Comparison of ENCODE assay signal across 16 cellular contexts in genomic region chr6:17630511-17631073, GRCh38. TPM values are rescaled to one million over a fixed set of nuclear protein-coding genes. Genes with fewer than 3 reads are reported as not detected.
A peak's percentile ranks its signal among the peaks of the same experiment; 100 is the strongest.
DNase-seq lines count a peak whose midpoint lies in the region; ATAC-seq lines count a peak whose summit lies in the region.
"Had no signal": no experiment of that assay in that cellular context is flagged by ENCODE, and none has a peak within 500 bp of the region (broad histone marks: within the 10 kb centered on the region; RNA-seq: fewer than 3 reads in every experiment).

No MANE protein-coding gene starts in this region.

- no peak for DNase-seq in activated CD4-positive, alpha-beta memory T cell treated with anti-CD3 and anti-CD28 coated beads, Interleukin-2, amount 10 ng/mL, durations not matched to agents 7 days and 5 days
- no peak for DNase-seq in activated CD4-positive, alpha-beta memory T cell treated with anti-CD3 and anti-CD28 coated beads for 36 hours
- DNase-seq in adipocyte (ENCODE audit: low read depth) (peak; percentile 53), left lobe of liver (ENCODE audit: low spot score) (peak; percentile 66), sciatic nerve (ENCODE audit: low spot score) (no peak), DMS153 treated with DMSO at 0.1 percent for 48 hours (lab: John Stamatoyannopoulos, UW; ENCODE audit: unreplicated experiment) (no peak)
- DNase-seq: ACHN; activated CD8-positive, alpha-beta memory T cell treated with anti-CD3 and anti-CD28 coated beads, Interleukin-2, amount 10 ng/mL, durations not matched to agents 7 days and 5 days; activated naive CD8-positive, alpha-beta T cell treated with anti-CD3 and anti-CD28 coated beads, Interleukin-2, amount 10 ng/mL, durations not matched to agents 7 days and 5 days; head of caudate nucleus; NCI-H1105 treated with DMSO at 0.1 percent for 48 hours; NCI-H2227 treated with DMSO at 0.1 percent for 48 hours; stimulated activated CD4-positive, alpha-beta T cell treated with anti-CD3 and anti-CD28 coated beads, Interleukin-4, amount 100 ng/mL, for 4 hours had no signal

- no peak overlapping the region for H3K9ac ChIP-seq in adipocyte (ENCODE audit: low read length)

- peaks cover 75% of the 10 kb centered on the region for H3K36me3 Mint-ChIP-seq in activated CD4-positive, alpha-beta memory T cell treated with anti-CD3 and anti-CD28 coated beads, Interleukin-2, amount 10 ng/mL, durations not matched to agents 7 days and 5 days (ENCODE audit: low read depth)
- H3K36me3 Mint-ChIP-seq in activated CD4-positive, alpha-beta memory T cell treated with anti-CD3 and anti-CD28 coated beads for 36 hours = peaks cover 63% of the 10 kb centered on the region

- no peak overlapping the region for H3K4me3 ChIP-seq in adipocyte (ENCODE audit: low read length)
- H3K4me3 ChIP-seq: vagina had no signal

- POLR2A ChIA-PET in activated CD4-positive, alpha-beta memory T cell treated with anti-CD3 and anti-CD28 coated beads, Interleukin-2, amount 10 ng/mL, durations not matched to agents 7 days and 5 days (lab: Charles Lee) = no interaction called here
- POLR2A ChIA-PET in activated CD4-positive, alpha-beta memory T cell treated with anti-CD3 and anti-CD28 coated beads for 36 hours (lab: Charles Lee) = no interaction called here

- peaks cover 49% of the 10 kb centered on the region for H3K4me1 Mint-ChIP-seq in activated CD4-positive, alpha-beta memory T cell treated with anti-CD3 and anti-CD28 coated beads, Interleukin-2, amount 10 ng/mL, durations not matched to agents 7 days and 5 days
- peaks cover 43% of the 10 kb centered on the region for H3K4me1 Mint-ChIP-seq in activated CD4-positive, alpha-beta memory T cell treated with anti-CD3 and anti-CD28 coated beads for 36 hours (ENCODE audit: low read depth)

- intact Hi-C loops in activated CD4-positive, alpha-beta memory T cell treated with anti-CD3 and anti-CD28 coated beads for 36 hours (cut with micrococcal nuclease) = no loop called here
- intact Hi-C loops in sciatic nerve (cut with DNase I) = no loop called here

- H3K9me3 ChIP-seq in adipocyte (ENCODE audit: control insufficient read depth, low read length) = no peaks in the 10 kb centered on the region
- H3K9me3 ChIP-seq: vagina had no signal

- H3K27ac Mint-ChIP-seq in activated CD4-positive, alpha-beta memory T cell treated with anti-CD3 and anti-CD28 coated beads, Interleukin-2, amount 10 ng/mL, durations not matched to agents 7 days and 5 days = peak overlapping the region; percentile 2
- H3K27ac Mint-ChIP-seq in activated CD4-positive, alpha-beta memory T cell treated with anti-CD3 and anti-CD28 coated beads for 36 hours = no peak overlapping the region

- H3K4me3 Mint-ChIP-seq in activated CD4-positive, alpha-beta memory T cell treated with anti-CD3 and anti-CD28 coated beads, Interleukin-2, amount 10 ng/mL, durations not matched to agents 7 days and 5 days = no peak overlapping the region
- no peak overlapping the region for H3K4me3 Mint-ChIP-seq in activated CD4-positive, alpha-beta memory T cell treated with anti-CD3 and anti-CD28 coated beads for 36 hours
- H3K4me3 Mint-ChIP-seq: activated CD8-positive, alpha-beta memory T cell treated with anti-CD3 and anti-CD28 coated beads, Interleukin-2, amount 10 ng/mL, durations not matched to agents 7 days and 5 days; activated naive CD8-positive, alpha-beta T cell treated with anti-CD3 and anti-CD28 coated beads, Interleukin-2, amount 10 ng/mL, durations not matched to agents 7 days and 5 days had no signal

- H3K4me1 ChIP-seq in adipocyte (ENCODE audit: control insufficient read depth, insufficient read depth, low read length) = peaks cover 13% of the 10 kb centered on the region
- H3K4me1 ChIP-seq: vagina had no signal

- CTCF ChIA-PET in activated CD4-positive, alpha-beta memory T cell treated with anti-CD3 and anti-CD28 coated beads, Interleukin-2, amount 10 ng/mL, durations not matched to agents 7 days and 5 days (lab: Charles Lee) = no interaction called here
- CTCF ChIA-PET in activated CD4-positive, alpha-beta memory T cell treated with anti-CD3 and anti-CD28 coated beads for 36 hours (lab: Charles Lee) = no interaction called here

- ATAC-seq in left lobe of liver = peak; percentile 87
- ATAC-seq in sciatic nerve = peak; percentile 90
- no peak for ATAC-seq in HG03039 (IDR thresholded peaks at IDR 0.05; ENCODE audit: unreplicated experiment)
- ATAC-seq in HG03139 (IDR thresholded peaks at IDR 0.05; ENCODE audit: unreplicated experiment) = no peak
- ATAC-seq: activated CD8-positive, alpha-beta memory T cell treated with anti-CD3 and anti-CD28 coated beads, Interleukin-2, amount 10 ng/mL, durations not matched to agents 7 days and 5 days had no signal

- no peaks in the 10 kb centered on the region for H3K27me3 ChIP-seq in adipocyte (replicated peaks; ENCODE audit: control insufficient read depth, insufficient read depth, low read length)
- H3K27me3 ChIP-seq: vagina had no signal

- peaks cover 63% of the 10 kb centered on the region for H3K36me3 ChIP-seq in adipocyte (ENCODE audit: control insufficient read depth, insufficient read depth, low read length, severe bottlenecking)

- no peaks in the 10 kb centered on the region for H3K9me3 Mint-ChIP-seq in activated CD4-positive, alpha-beta memory T cell treated with anti-CD3 and anti-CD28 coated beads, Interleukin-2, amount 10 ng/mL, durations not matched to agents 7 days and 5 days
- no peaks in the 10 kb centered on the region for H3K9me3 Mint-ChIP-seq in activated CD4-positive, alpha-beta memory T cell treated with anti-CD3 and anti-CD28 coated beads for 36 hours
- H3K9me3 Mint-ChIP-seq: activated naive CD8-positive, alpha-beta T cell treated with anti-CD3 and anti-CD28 coated beads, Interleukin-2, amount 10 ng/mL, durations not matched to agents 7 days and 5 days had no signal

- no peaks in the 10 kb centered on the region for H3K27me3 Mint-ChIP-seq in activated CD4-positive, alpha-beta memory T cell treated with anti-CD3 and anti-CD28 coated beads, Interleukin-2, amount 10 ng/mL, durations not matched to agents 7 days and 5 days
- no peaks in the 10 kb centered on the region for H3K27me3 Mint-ChIP-seq in activated CD4-positive, alpha-beta memory T cell treated with anti-CD3 and anti-CD28 coated beads for 36 hours
- H3K27me3 Mint-ChIP-seq: activated CD8-positive, alpha-beta memory T cell treated with anti-CD3 and anti-CD28 coated beads, Interleukin-2, amount 10 ng/mL, durations not matched to agents 7 days and 5 days; activated naive CD8-positive, alpha-beta T cell treated with anti-CD3 and anti-CD28 coated beads, Interleukin-2, amount 10 ng/mL, durations not matched to agents 7 days and 5 days had no signal

RNA-seq across cellular contexts. Expression of gene FAM8A1, which starts 30.5 kb away (rescaled TPM):
- 10 to 100 TPM; 14.1 to 14.3 TPM for total RNA-seq in activated CD4-positive, alpha-beta memory T cell treated with anti-CD3 and anti-CD28 coated beads, Interleukin-2, amount 10 ng/mL, durations not matched to agents 7 days and 5 days
- 1 to 10 TPM; 5.0 to 5.1 TPM for total RNA-seq in activated CD4-positive, alpha-beta memory T cell treated with anti-CD3 and anti-CD28 coated beads for 36 hours
- 42.0 TPM for total RNA-seq in left lobe of liver
- 35.2 TPM for total RNA-seq in sciatic nerve

Comparison
In these comparisons a context has a peak if more than half of its experiments do, and no peak if none do; other contexts are left out.
1. DNase-seq: peak in adipocyte (single experiment) and left lobe of liver (single experiment); none in activated CD4-positive, alpha-beta memory T cell treated with anti-CD3 and anti-CD28 coated beads, Interleukin-2, amount 10 ng/mL, durations not matched to agents 7 days and 5 days (single experiment), activated CD4-positive, alpha-beta memory T cell treated with anti-CD3 and anti-CD28 coated beads for 36 hours (single experiment), sciatic nerve (single experiment) and DMS153 treated with DMSO at 0.1 percent for 48 hours (single experiment).
2. ATAC-seq: peak in left lobe of liver (single experiment) and sciatic nerve (single experiment); none in HG03039 (single experiment) and HG03139 (single experiment).